In genomic region chr1:92968138-92969032, GRCh38 we compare ENCODE assay signal across 8 cellular contexts. TPM values are rescaled to one million over a fixed set of nuclear protein-coding genes. Genes with fewer than 3 reads are reported as not detected.
A peak's percentile ranks its signal among the peaks of the same experiment; 100 is the strongest.
DNase-seq lines count a peak whose midpoint lies in the region; ATAC-seq and TF ChIP-seq lines count a peak whose summit lies in the region.

No MANE protein-coding gene starts in this region.

- no peak overlapping the region for H2BK20ac ChIP-seq in H9 (ENCODE audit: low read depth, low read length, poor library complexity, severe bottlenecking)

- no peak overlapping the region for H2BK12ac ChIP-seq in H9 (ENCODE audit: insufficient read length, low read depth, low read length)

- H3K4me1 ChIP-seq in cardiac muscle cell (ENCODE audit: low read depth) (peaks cover 34% of the 10 kb centered on the region), H9 (ENCODE audit: insufficient read depth, low read length) (no peaks in the 10 kb centered on the region; the same call in 1 of the 2 replicates), thyroid gland (no peaks in the 10 kb centered on the region)

- no peaks in the 10 kb centered on the region for H4K20me1 ChIP-seq in H9 (ENCODE audit: control insufficient read depth, insufficient read depth, insufficient read length)

- no peak overlapping the region for H3K23ac ChIP-seq in H9 (ENCODE audit: insufficient read length, low read depth, low read length)

- H2BK15ac ChIP-seq in H9 (ENCODE audit: low read depth, low read length), result no peak overlapping the region

- no peaks in the 10 kb centered on the region for H3K9me3 Mint-ChIP-seq in H9

- WGBS in H9 (ENCODE audit: extremely low coverage, insufficient read length, low lambda C conversion rate), result no CpG with 5 or more reads among the region's 2 CpGs
- WGBS in thyroid gland, 2 donors, result 47 to 50% methylated on average over 2 of the region's 2 CpGs

- intact Hi-C loops in left cardiac atrium (cut with DNase I), result loop anchor here in 1 of 2 donors (10.0 kb wide), 1 partner anchor 114 kb away; no protein-coding TSS in a partner anchor
- intact Hi-C loops in thyroid gland (cut with DNase I), result no loop called here

- no peak overlapping the region for H2AFZ ChIP-seq in H9 (ENCODE audit: low read length)

- H3T11ph ChIP-seq in H9 (ENCODE audit: low read length), result no peak overlapping the region

- no peak overlapping the region for H2AK5ac ChIP-seq in H9 (ENCODE audit: insufficient read length, low read length)

- TF ChIP-seq CTCF in cardiac muscle cell (IDR thresholded peaks at IDR 0.05; ENCODE audit: low read depth, low read length) (peak; percentile 42), H9 (conservative IDR thresholded peaks at IDR 0.05) (peak; percentile 70), thyroid gland (IDR thresholded peaks at IDR 0.05) (peak; percentile 20 to 76 (median 60))

- no peak overlapping the region for H3K4ac ChIP-seq in H9 (ENCODE audit: low read depth, low read length)

- peaks cover 14 to 15% of the 10 kb centered on the region in 2 experiments for H3K4me1 Mint-ChIP-seq in H9

- no peaks in the 10 kb centered on the region for H3K23me2 ChIP-seq in H9 (ENCODE audit: insufficient read length, low read depth, low read length, poor library complexity, severe bottlenecking)

- H4K91ac ChIP-seq in H9 (ENCODE audit: insufficient read length, low read depth, low read length), result no peak overlapping the region

- H3K27me3 ChIP-seq in cardiac muscle cell (no peaks in the 10 kb centered on the region), H9 (ENCODE audit: insufficient read depth, low read length) (no peaks in the 10 kb centered on the region), thyroid gland (no peaks in the 10 kb centered on the region)

- H3K9me3 ChIP-seq in cardiac muscle cell (ENCODE audit: low read depth) (no peaks in the 10 kb centered on the region), H9 (ENCODE audit: control insufficient read depth, low read depth, low read length) (no peaks in the 10 kb centered on the region), thyroid gland (no peaks in the 10 kb centered on the region)

- H3K79me1 ChIP-seq in H9 (ENCODE audit: insufficient read depth, low read depth, low read length, poor library complexity, severe bottlenecking), result no peaks in the 10 kb centered on the region

- no peaks in the 10 kb centered on the region for H3K36me3 Mint-ChIP-seq in H9 (ENCODE audit: insufficient read depth in 1 of 3, low read depth in 3 of 3)

- ATAC-seq in left cardiac atrium (no peak), esophagus mucosa (peak; percentile 52), HG03025 (IDR thresholded peaks at IDR 0.05; ENCODE audit: low FRiP score, unreplicated experiment) (no peak)

- H2BK5ac ChIP-seq in H9 (ENCODE audit: insufficient read length, low read length), result no peak overlapping the region

- H3K4me3 Mint-ChIP-seq in H9, result no peak overlapping the region

- H3K36me3 ChIP-seq in cardiac muscle cell, result no peaks in the 10 kb centered on the region
- no peaks in the 10 kb centered on the region for H3K36me3 ChIP-seq in thyroid gland

- H3K27ac Mint-ChIP-seq in H9, result no peak overlapping the region

- no peak overlapping the region for H4K8ac ChIP-seq in H9 (replicated peaks; ENCODE audit: insufficient read length, low read depth, low read length)

- H3K27me3 Mint-ChIP-seq in H9 (ENCODE audit: low read depth), result peaks cover 26% of the 10 kb centered on the region

- H3K27ac ChIP-seq in cardiac muscle cell (peak overlapping the region; percentile 46), H9 (ENCODE audit: insufficient read length, low read depth, low read length) (no peak overlapping the region), thyroid gland (no peak overlapping the region)

- DNase-seq in cardiac muscle cell (ENCODE audit: low read depth in 1 of 2, low spot score in 1 of 2) (no peak), left cardiac atrium (no peak), H9 (no peak), NOMO-1 (lab: John Stamatoyannopoulos, UW; ENCODE audit: unreplicated experiment in 2 of 2) (peak; percentile 57 to 73), thyroid gland (no peak), NCI-H187 (lab: John Stamatoyannopoulos, UW) (no peak)

- no peak overlapping the region for H2BK120ac ChIP-seq in H9 (ENCODE audit: low read depth, low read length, poor library complexity, severe bottlenecking)

- no peak overlapping the region for H3K9ac ChIP-seq in H9 (ENCODE audit: extremely low read depth, insufficient read length, low read length)

- H3K4me3 ChIP-seq in cardiac muscle cell (no peak overlapping the region), thyroid gland (replicated peaks in 1 of 3) (no peak overlapping the region)

- H3K56ac ChIP-seq in H9 (ENCODE audit: insufficient read length, low read depth, low read length), result no peak overlapping the region

- no peak for TF ChIP-seq POLR2A in thyroid gland (IDR thresholded peaks at IDR 0.05)

- H3K4me2 ChIP-seq in H9 (ENCODE audit: insufficient read depth, insufficient read length, low read length), result no peak overlapping the region

- H3K14ac ChIP-seq in H9 (ENCODE audit: insufficient read depth, low read length), result no peak overlapping the region

- H3K18ac ChIP-seq in H9 (ENCODE audit: insufficient read length, low read depth, low read length), result no peak overlapping the region

- no peaks in the 10 kb centered on the region for H3K79me2 ChIP-seq in H9 (ENCODE audit: insufficient read depth, low read length)

- H4K5ac ChIP-seq in H9 (ENCODE audit: insufficient read length, low read depth, low read length), result no peak overlapping the region

RNA-seq across cellular contexts. Expression of gene DIPK1A, which starts 7.1 kb away (rescaled TPM):
- total RNA-seq in cardiac muscle cell, result 7.0 and 7.7 TPM in 2 replicates
- 13.7 and 16.6 TPM in 2 replicates for polyA plus RNA-seq in cardiac muscle cell
- total RNA-seq in left cardiac atrium, result 1 to 10 TPM; 7.4 to 8.6 TPM
- 3.3 and 3.8 TPM in 2 replicates for total RNA-seq in H9 (2021)
- total RNA-seq in esophagus mucosa, result 2.8 TPM
- 10 to 100 TPM; 11.7 to 17.5 (median 15.1) TPM for total RNA-seq in thyroid gland

Comparison
In these comparisons a context has a peak if more than half of its experiments do, and no peak if none do; other contexts are left out.
1. DNase-seq: peak in NOMO-1 (2 of 2); none in cardiac muscle cell (0 of 2), left cardiac atrium (single experiment), H9 (single experiment), thyroid gland (0 of 2) and NCI-H187 (0 of 2).
2. Peak in every context shown above with its lines, with median percentiles within 50 percentile points of each other: CTCF ChIP-seq.